Comparison of ENCODE assay signal across 8 cellular contexts in the genomic region with DNA sequence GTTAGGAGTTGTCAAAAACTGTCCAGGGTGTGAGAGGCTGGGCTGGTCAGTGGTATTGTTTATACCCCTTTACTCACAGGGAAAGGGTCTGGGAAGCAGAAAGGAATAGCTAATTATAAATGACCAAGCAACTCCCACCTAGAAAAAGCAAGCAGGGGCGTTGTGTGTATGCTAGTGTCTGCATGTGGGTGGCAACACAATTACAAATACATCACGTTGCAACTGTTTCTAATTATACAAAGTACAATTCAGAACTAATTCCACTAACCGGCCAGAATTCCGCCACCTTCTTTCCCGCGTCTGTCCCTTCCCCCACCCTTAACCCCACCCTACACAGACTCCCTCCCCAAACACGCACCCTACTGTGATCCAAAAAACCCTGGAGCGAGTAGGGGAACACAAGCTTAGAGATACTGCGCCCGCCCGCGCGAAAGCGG. TPM values are rescaled to one million over a fixed set of nuclear protein-coding genes. Genes with fewer than 3 reads are reported as not detected.
DNase-seq lines count a peak whose midpoint lies in the region; ATAC-seq and TF ChIP-seq lines count a peak whose summit lies in the region.

No MANE protein-coding gene starts in this region.

- no peak for TF ChIP-seq POLR2A in spleen (IDR thresholded peaks at IDR 0.05)

- H3K9ac ChIP-seq in H9 (ENCODE audit: extremely low read depth, insufficient read length, low read length) (no peak overlapping the region), iPS-18a (ENCODE audit: low read length) (no peak overlapping the region)

- POLR2A ChIA-PET in activated CD4-positive, alpha-beta memory T cell treated with anti-CD3 and anti-CD28 coated beads, Interleukin-2, amount 10 ng/mL, durations not matched to agents 7 days and 5 days (lab: Charles Lee), result interaction anchor here (1.4 to 3.3 kb wide), 2 partner anchors 373 to 377 kb away, joined by 5 to 47 read pairs; no protein-coding TSS in a partner anchor

- peak overlapping the region; percentile 90 for H3K4me2 ChIP-seq in H9 (ENCODE audit: insufficient read depth, insufficient read length, low read length)

- no peak overlapping the region for H2AK5ac ChIP-seq in H9 (ENCODE audit: insufficient read length, low read length)

- no peaks in the 10 kb centered on the region for H4K20me1 ChIP-seq in H9 (ENCODE audit: control insufficient read depth, insufficient read depth, insufficient read length)

- H4K91ac ChIP-seq in H9 (ENCODE audit: insufficient read length, low read depth, low read length), result no peak overlapping the region

- H3T11ph ChIP-seq in H9 (ENCODE audit: low read length), result no peak overlapping the region

- no peak overlapping the region for H3K56ac ChIP-seq in H9 (ENCODE audit: insufficient read length, low read depth, low read length)

- H3K23ac ChIP-seq in H9 (ENCODE audit: insufficient read length, low read depth, low read length), result no peak overlapping the region

- H3K79me1 ChIP-seq in H9 (ENCODE audit: insufficient read depth, low read depth, low read length, poor library complexity, severe bottlenecking), result no peaks in the 10 kb centered on the region

- H2BK20ac ChIP-seq in H9 (ENCODE audit: low read depth, low read length, poor library complexity, severe bottlenecking), result no peak overlapping the region

- peak overlapping the region; percentile 54 to 91 for H3K4me3 Mint-ChIP-seq in H9
- peak overlapping the region; percentile 92 for H3K4me3 Mint-ChIP-seq in activated CD4-positive, alpha-beta memory T cell treated with anti-CD3 and anti-CD28 coated beads, Interleukin-2, amount 10 ng/mL, durations not matched to agents 7 days and 5 days

- H2BK15ac ChIP-seq in H9 (ENCODE audit: low read depth, low read length), result no peak overlapping the region

- H2BK120ac ChIP-seq in H9 (ENCODE audit: low read depth, low read length, poor library complexity, severe bottlenecking), result no peak overlapping the region

- H3K4me3 ChIP-seq in iPS-18a (ENCODE audit: low read length) (peak overlapping the region; percentile 92), spleen (peak overlapping the region; percentile 68 to 97 (median 91))

- WGBS in H9 (ENCODE audit: extremely low coverage, insufficient read length, low lambda C conversion rate), result no CpG with 5 or more reads among the region's 14 CpGs
- WGBS in spleen, 5 donors, result 6 to 13% (median 8%) methylated on average over 14 of the region's 14 CpGs

- H3K27ac ChIP-seq in H9 (ENCODE audit: insufficient read length, low read depth, low read length), result no peak overlapping the region
- H3K27ac ChIP-seq in iPS-18a (ENCODE audit: low read length), result no peak overlapping the region
- no peak overlapping the region for H3K27ac ChIP-seq in spleen

- H3K79me2 ChIP-seq in H9 (ENCODE audit: insufficient read depth, low read length), result no peaks in the 10 kb centered on the region

- no peak overlapping the region for H2BK12ac ChIP-seq in H9 (ENCODE audit: insufficient read length, low read depth, low read length)

- TF ChIP-seq CTCF in H9 (conservative IDR thresholded peaks at IDR 0.05) (no peak), spleen (IDR thresholded peaks at IDR 0.05 in 8 of 11, conservative IDR thresholded peaks at IDR 0.05 in 3 of 11) (no peak)

- H3K36me3 ChIP-seq in iPS-18a (ENCODE audit: control insufficient read depth, low read depth, low read length), result no peaks in the 10 kb centered on the region
- H3K36me3 ChIP-seq in spleen, result no peaks in the 10 kb centered on the region

- peaks cover 75% of the 10 kb centered on the region for H3K27me3 Mint-ChIP-seq in H9 (ENCODE audit: low read depth)
- peaks cover 60% of the 10 kb centered on the region for H3K27me3 Mint-ChIP-seq in activated CD4-positive, alpha-beta memory T cell treated with anti-CD3 and anti-CD28 coated beads, Interleukin-2, amount 10 ng/mL, durations not matched to agents 7 days and 5 days

- H3K18ac ChIP-seq in H9 (ENCODE audit: insufficient read length, low read depth, low read length), result no peak overlapping the region

- H3K4me1 ChIP-seq in H9 (ENCODE audit: insufficient read depth, low read length) (peaks cover 17% of the 10 kb centered on the region), iPS-18a (ENCODE audit: control insufficient read depth, low read depth, low read length) (peaks cover 44% of the 10 kb centered on the region), spleen (peaks cover 11 to 40% (median 27%) of the 10 kb centered on the region in 6 donors)

- peaks cover 2% of the 10 kb centered on the region for H3K9me3 ChIP-seq in H9 (ENCODE audit: control insufficient read depth, low read depth, low read length)
- H3K9me3 ChIP-seq in iPS-18a (ENCODE audit: control insufficient read depth, low read depth, low read length), result no peaks in the 10 kb centered on the region
- no peaks in the 10 kb centered on the region for H3K9me3 ChIP-seq in spleen

- CTCF ChIA-PET in activated CD4-positive, alpha-beta memory T cell treated with anti-CD3 and anti-CD28 coated beads, Interleukin-2, amount 10 ng/mL, durations not matched to agents 7 days and 5 days (lab: Charles Lee), result interaction anchor here (0.9 to 2.9 kb wide), 4 partner anchors 373 to 414 kb away, joined by 3 to 12 read pairs (median 7); no protein-coding TSS in a partner anchor

- H3K36me3 Mint-ChIP-seq in H9 (ENCODE audit: insufficient read depth in 1 of 3, low read depth in 3 of 3), result peaks cover 0 to 6% (median 3%) of the 10 kb centered on the region in 3 experiments; a peak in 3 of 7 replicates
- H3K36me3 Mint-ChIP-seq in activated CD4-positive, alpha-beta memory T cell treated with anti-CD3 and anti-CD28 coated beads, Interleukin-2, amount 10 ng/mL, durations not matched to agents 7 days and 5 days (ENCODE audit: low read depth), result peaks cover 20% of the 10 kb centered on the region

- ATAC-seq in HG03135 (IDR thresholded peaks at IDR 0.05; ENCODE audit: unreplicated experiment) (no peak), HG03025 (IDR thresholded peaks at IDR 0.05; ENCODE audit: low FRiP score, unreplicated experiment) (no peak)

- H3K23me2 ChIP-seq in H9 (ENCODE audit: insufficient read length, low read depth, low read length, poor library complexity, severe bottlenecking), result peaks cover 25% of the 10 kb centered on the region

- peaks cover 38% of the 10 kb centered on the region for H3K27me3 ChIP-seq in H9 (ENCODE audit: insufficient read depth, low read length)
- peaks cover 73% of the 10 kb centered on the region for H3K27me3 ChIP-seq in iPS-18a (ENCODE audit: control insufficient read depth, insufficient read depth, low read length)
- peaks cover 0 to 64% (median 22%) of the 10 kb centered on the region in 7 donors for H3K27me3 ChIP-seq in spleen (replicated peaks in 1 of 7)

- no peak overlapping the region for H4K5ac ChIP-seq in H9 (ENCODE audit: insufficient read length, low read depth, low read length)

- no peak overlapping the region for H2AFZ ChIP-seq in H9 (ENCODE audit: low read length)

- intact Hi-C loops in spleen (cut with DNase I; ENCODE audit: low total_unique reads), result loop anchor here (10.0 kb wide), 1 partner anchor 277 kb away; no protein-coding TSS in a partner anchor

- H3K14ac ChIP-seq in H9 (ENCODE audit: insufficient read depth, low read length), result no peak overlapping the region

- H3K27ac Mint-ChIP-seq in H9, result no peak overlapping the region
- H3K27ac Mint-ChIP-seq in activated CD4-positive, alpha-beta memory T cell treated with anti-CD3 and anti-CD28 coated beads, Interleukin-2, amount 10 ng/mL, durations not matched to agents 7 days and 5 days, result no peak overlapping the region

- peaks cover 3 to 4% of the 10 kb centered on the region in 2 experiments; a peak in 3 of 5 replicates for H3K9me3 Mint-ChIP-seq in H9
- no peaks in the 10 kb centered on the region for H3K9me3 Mint-ChIP-seq in activated CD4-positive, alpha-beta memory T cell treated with anti-CD3 and anti-CD28 coated beads, Interleukin-2, amount 10 ng/mL, durations not matched to agents 7 days and 5 days

- no peak overlapping the region for H3K4ac ChIP-seq in H9 (ENCODE audit: low read depth, low read length)

- peaks cover 59 to 62% of the 10 kb centered on the region in 2 experiments for H3K4me1 Mint-ChIP-seq in H9
- H3K4me1 Mint-ChIP-seq in activated CD4-positive, alpha-beta memory T cell treated with anti-CD3 and anti-CD28 coated beads, Interleukin-2, amount 10 ng/mL, durations not matched to agents 7 days and 5 days, result peaks cover 42% of the 10 kb centered on the region

- DNase-seq in H9 (no peak), spleen (no peak)
- DNase-seq in activated CD4-positive, alpha-beta memory T cell treated with anti-CD3 and anti-CD28 coated beads, Interleukin-2, amount 10 ng/mL, durations not matched to agents 7 days and 5 days, result no peak
- no peak for DNase-seq in stimulated activated CD4-positive, alpha-beta T cell treated with anti-CD3 and anti-CD28 coated beads, Interleukin-15, amount 100 ng/mL, for 24 hours
- DNase-seq in activated CD8-positive, alpha-beta memory T cell treated with anti-CD3 and anti-CD28 coated beads, Interleukin-2, amount 50 U/mL, for 4 hours, result no peak

- no peak overlapping the region for H2BK5ac ChIP-seq in H9 (ENCODE audit: insufficient read length, low read length)

- H4K8ac ChIP-seq in H9 (replicated peaks; ENCODE audit: insufficient read length, low read depth, low read length), result no peak overlapping the region

RNA-seq across cellular contexts. Expression of gene DPF3, which starts 2.2 kb away (rescaled TPM):
- total RNA-seq in H9 (2021), result not detected in 2 replicates
- total RNA-seq in activated CD4-positive, alpha-beta memory T cell treated with anti-CD3 and anti-CD28 coated beads, Interleukin-2, amount 10 ng/mL, durations not matched to agents 7 days and 5 days, result 10 to 100 TPM; 14.9 to 15.4 TPM
- 1 to 10 TPM; 2.5 to 8.9 (median 3.5) TPM for total RNA-seq in spleen
- 1 to 10 TPM in 2 of 3 donors, under 1 TPM in 1; 0.76 to 1.2 (median 1.1) TPM for polyA plus RNA-seq in spleen

RNA-seq across cellular contexts. Expression of gene DCAF4, which starts 34.6 kb away (rescaled TPM):
- total RNA-seq in H9 (2021) (30.2 and 32.0 TPM in 2 replicates), spleen (10 to 100 TPM; 10.3 to 25.0 (median 14.1) TPM)
- 10 to 100 TPM; 13.6 to 15.6 TPM for total RNA-seq in activated CD4-positive, alpha-beta memory T cell treated with anti-CD3 and anti-CD28 coated beads, Interleukin-2, amount 10 ng/mL, durations not matched to agents 7 days and 5 days
- polyA plus RNA-seq in spleen, result 10 to 100 TPM in 1 of 3 donors, 1 to 10 TPM in 2; 7.7 to 10.6 (median 7.8) TPM
